In the genomic region with DNA sequence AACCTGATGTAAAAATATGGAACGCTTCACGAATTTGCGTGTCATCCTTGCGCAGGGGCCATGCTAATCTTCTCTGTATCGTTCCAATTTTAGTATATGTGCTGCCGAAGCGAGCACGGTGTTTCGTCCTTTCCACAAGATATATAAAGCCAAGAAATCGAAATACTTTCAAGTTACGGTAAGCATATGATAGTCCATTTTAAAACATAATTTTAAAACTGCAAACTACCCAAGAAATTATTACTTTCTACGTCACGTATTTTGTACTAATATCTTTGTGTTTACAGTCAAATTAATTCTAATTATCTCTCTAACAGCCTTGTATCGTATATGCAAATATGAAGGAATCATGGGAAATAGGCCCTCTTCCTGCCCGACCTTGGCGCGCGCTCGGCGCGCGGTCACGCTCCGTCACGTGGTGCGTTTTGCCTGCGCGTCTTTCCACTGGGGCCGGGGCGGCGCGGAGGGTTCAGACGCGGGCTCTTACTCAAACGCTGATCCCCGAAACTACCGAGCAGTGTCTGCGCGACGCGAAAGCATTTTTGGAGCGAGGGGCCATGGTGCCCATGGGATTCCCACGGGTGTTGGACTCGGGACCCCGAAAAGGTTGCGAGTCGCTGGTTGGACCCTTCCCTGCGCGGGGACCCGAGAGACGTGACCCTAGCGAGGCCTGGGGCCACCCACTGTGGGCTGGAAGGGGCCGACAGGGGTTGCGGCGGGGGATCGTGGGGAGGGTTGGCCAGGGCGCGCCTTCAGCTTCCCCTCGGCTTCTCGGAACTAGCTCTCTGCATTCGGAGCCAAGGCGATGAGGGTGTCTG, we compare ENCODE assay signal across 8 cellular contexts. TPM values are rescaled to one million over a fixed set of nuclear protein-coding genes. Genes with fewer than 3 reads are reported as not detected.
DNase-seq lines count a peak whose midpoint lies in the region; ATAC-seq and TF ChIP-seq lines count a peak whose summit lies in the region.

A gene (minus strand): TSS at position 117 of the 818 bp plus-strand sequence.

- no peaks in the 10 kb centered on the region for H3K9me3 Mint-ChIP-seq in activated B cell treated with CpG ODN at 0.5 μM for 24 hours

- ATAC-seq in HG03175 (IDR thresholded peaks at IDR 0.05; ENCODE audit: unreplicated experiment), result peak; percentile 83
- peak; percentile 82 for ATAC-seq in activated B cell treated with CpG ODN at 0.5 μM for 24 hours (ENCODE audit: low read depth)

- H3K4me3 Mint-ChIP-seq in activated B cell treated with CpG ODN at 0.5 μM for 24 hours, result peak within 1 kb of the TSS; percentile 95

- intact Hi-C loops in activated B cell treated with CpG ODN at 0.5 μM for 24 hours (cut with micrococcal nuclease), result loop anchor here (1.0 to 10.0 kb wide), 13 partner anchors 23 to 1335 kb away; a partner anchor contains a TSS

- H3K36me3 Mint-ChIP-seq in activated B cell treated with CpG ODN at 0.5 μM for 24 hours (ENCODE audit: low read depth), result peaks cover 10% of the 10 kb centered on the region

- H3K27ac ChIP-seq in caudate nucleus (ENCODE audit: low read depth, low read length), result peak within 1 kb of the TSS; percentile 96

- peaks cover 40% of the 10 kb centered on the region for H3K4me1 Mint-ChIP-seq in activated B cell treated with CpG ODN at 0.5 μM for 24 hours

- in situ Hi-C loops in GM18951 (cut with MboI; ENCODE audit: low sequenced_read_pairs, unreplicated experiment), result loop anchor here (10.0 kb wide), 2 partner anchors 375 to 895 kb away; no protein-coding TSS in a partner anchor

- peak within 1 kb of the TSS; percentile 93 for H3K27ac Mint-ChIP-seq in activated B cell treated with CpG ODN at 0.5 μM for 24 hours

- TF ChIP-seq CTCF in activated B cell treated with CpG ODN at 0.5 μM for 24 hours (IDR thresholded peaks at IDR 0.05), result no peak

- H3K27me3 Mint-ChIP-seq in activated B cell treated with CpG ODN at 0.5 μM for 24 hours, result peaks cover 16% of the 10 kb centered on the region

- TF ChIP-seq POLR2A in GM18951 (IDR thresholded peaks at IDR 0.05; ENCODE audit: extremely low read depth, insufficient read depth, insufficient read length), result peak; percentile 93

- peak; percentile 93 for DNase-seq in AG08395 (ENCODE audit: low spot score)
- DNase-seq in NCI-H226, result peak; percentile 93
- DNase-seq in activated B cell treated with CpG ODN at 0.5 μM for 24 hours, result peak; percentile 93
- DNase-seq in caudate nucleus (lab: John Stamatoyannopoulos, UW), result peak; percentile 26 to 95 (median 87)
- DNase-seq in inferior parietal cortex (ENCODE audit: extremely low spot score), result peak; percentile 97
- peak; percentile 77 for DNase-seq in smooth muscle cell of the brain vasculature (ENCODE audit: low read depth, low spot score)

- CTCF ChIA-PET in activated B cell treated with CpG ODN at 0.5 μM for 24 hours (lab: Charles Lee), result interaction anchor here (1.0 to 1.5 kb wide), 3 partner anchors 23 to 315 kb away, joined by 4 to 8 read pairs (median 5); no protein-coding TSS in a partner anchor

- POLR2A ChIA-PET in activated B cell treated with CpG ODN at 0.5 μM for 24 hours (lab: Charles Lee), result interaction anchor here (0.6 to 1.9 kb wide), 16 partner anchors 8 to 1054 kb away, joined by 3 to 16 read pairs (median 5); a partner anchor contains a TSS

RNA-seq across cellular contexts. Expression of the gene that starts here (rescaled TPM):
- total RNA-seq in activated B cell treated with CpG ODN at 0.5 μM for 24 hours, result not detected in 2 replicates

Comparison
In these comparisons a context has a peak if more than half of its experiments do, and no peak if none do; other contexts are left out.
1. Peak in every context shown above with its lines: DNase-seq, ATAC-seq and H3K27ac ChIP-seq.
2. Peak in DNase-seq and ATAC-seq in activated B cell treated with CpG ODN at 0.5 μM for 24 hours; RNA of the gene not detected or under 1 TPM.